ENCODE assay signal across 16 cellular contexts in genomic region chr15:57149196-57149595, GRCh38.
DNase-seq lines count a peak whose midpoint lies in the region; ATAC-seq and TF ChIP-seq lines count a peak whose summit lies in the region.
"Had no signal": no experiment of that assay in that cellular context is flagged by ENCODE, and none has a peak within 500 bp of the region (broad histone marks: within the 10 kb centered on the region; RNA-seq: fewer than 3 reads in every experiment).

No MANE protein-coding gene starts in this region.

- H3K4me1 ChIP-seq in adrenal gland (replicated peaks in 1 of 2) = peaks cover 8 to 35% of the 10 kb centered on the region in 2 donors

- H3K9ac ChIP-seq in SK-N-MC (ENCODE audit: insufficient read length) = peak overlapping the region; percentile 58

- H3K27ac ChIP-seq in SK-N-MC = peak overlapping the region; percentile 99
- peak overlapping the region; percentile 61 for H3K27ac ChIP-seq in epithelial cell of prostate
- no peak overlapping the region for H3K27ac ChIP-seq in adrenal gland

- H3K36me3 ChIP-seq in SK-N-MC (ENCODE audit: insufficient read depth, low read length) (peaks cover 17% of the 10 kb centered on the region), adrenal gland (replicated peaks in 1 of 2) (no peaks in the 10 kb centered on the region)
- H3K36me3 ChIP-seq: BE2C had no signal

- no peak for TF ChIP-seq POLR2A in adrenal gland (IDR thresholded peaks at IDR 0.05)

- peaks cover 8% of the 10 kb centered on the region; the same call in 1 of the 2 replicates for H3K9me3 ChIP-seq in SK-N-MC (ENCODE audit: low read depth, low read length)
- H3K9me3 ChIP-seq in adrenal gland (replicated peaks in 1 of 3) = peaks cover 0 to 4% (median 0%) of the 10 kb centered on the region in 3 donors
- H3K9me3 ChIP-seq: BE2C had no signal

- intact Hi-C loops in adrenal gland (cut with DNase I) = loop anchor here (10.0 kb wide), 2 partner anchors 156 to 376 kb away; no protein-coding TSS in a partner anchor

- ATAC-seq in GM19452 (IDR thresholded peaks at IDR 0.05; ENCODE audit: unreplicated experiment) (no peak), HG03196 (IDR thresholded peaks at IDR 0.05; ENCODE audit: unreplicated experiment) (no peak)
- ATAC-seq: stimulated activated naive B cell treated with anti-CD40 and anti-IgM and Interleukin-4, amounts not matched to agents 10 μg/mL and 1 μg/mL and 100 μg/mL, for 72 hours; T-helper 17 cell had no signal

- H3K27me3 ChIP-seq in adrenal gland = no peaks in the 10 kb centered on the region
- H3K27me3 ChIP-seq: BE2C, esophagus squamous epithelium had no signal

- DNase-seq in EH (ENCODE audit: low read depth) = peak; percentile 47
- no peak for DNase-seq in SK-N-MC (ENCODE audit: low read depth, low spot score)
- no peak for DNase-seq in epithelial cell of prostate (ENCODE audit: low read depth, low spot score)
- peak; percentile 20 to 85 for DNase-seq in lung microvascular endothelial cell (ENCODE audit: low read depth in 2 of 2)
- DNase-seq in adrenal gland = no peak
- no peak for DNase-seq in NOMO-1 treated with dmso at 0.1 percent for 144 hours (lab: John Stamatoyannopoulos, UW; ENCODE audit: unreplicated experiment)
- DNase-seq: activated naive CD4-positive, alpha-beta T cell treated with anti-CD3 and anti-CD28 coated beads, Interleukin-2, amount 50 U/mL, for 16 hours; BE2C; esophagus squamous epithelium; mesendoderm; NCI-H2029; NCI-H774; stimulated activated naive B cell treated with anti-CD40 and anti-IgM and Interleukin-4, amounts not matched to agents 10 μg/mL and 1 μg/mL and 100 μg/mL, for 72 hours; T-helper 17 cell had no signal

- H3K4me3 ChIP-seq in SK-N-MC = peak overlapping the region; percentile 54
- H3K4me3 ChIP-seq in adrenal gland = no peak overlapping the region
- H3K4me3 ChIP-seq: esophagus squamous epithelium had no signal

- no peak for TF ChIP-seq CTCF in adrenal gland (IDR thresholded peaks at IDR 0.05)

Comparison
In these comparisons a context has a peak if more than half of its experiments do, and no peak if none do; other contexts are left out.
1. DNase-seq: peak in EH (single experiment) and lung microvascular endothelial cell (2 of 2); none in SK-N-MC (single experiment), epithelial cell of prostate (single experiment), adrenal gland (0 of 7) and NOMO-1 treated with dmso at 0.1 percent for 144 hours (single experiment).
2. H3K27ac ChIP-seq: peak in SK-N-MC (single experiment) and epithelial cell of prostate (single experiment); none in adrenal gland (0 of 5).